ENCODE assay signal across 1 cellular context in the genomic region with DNA sequence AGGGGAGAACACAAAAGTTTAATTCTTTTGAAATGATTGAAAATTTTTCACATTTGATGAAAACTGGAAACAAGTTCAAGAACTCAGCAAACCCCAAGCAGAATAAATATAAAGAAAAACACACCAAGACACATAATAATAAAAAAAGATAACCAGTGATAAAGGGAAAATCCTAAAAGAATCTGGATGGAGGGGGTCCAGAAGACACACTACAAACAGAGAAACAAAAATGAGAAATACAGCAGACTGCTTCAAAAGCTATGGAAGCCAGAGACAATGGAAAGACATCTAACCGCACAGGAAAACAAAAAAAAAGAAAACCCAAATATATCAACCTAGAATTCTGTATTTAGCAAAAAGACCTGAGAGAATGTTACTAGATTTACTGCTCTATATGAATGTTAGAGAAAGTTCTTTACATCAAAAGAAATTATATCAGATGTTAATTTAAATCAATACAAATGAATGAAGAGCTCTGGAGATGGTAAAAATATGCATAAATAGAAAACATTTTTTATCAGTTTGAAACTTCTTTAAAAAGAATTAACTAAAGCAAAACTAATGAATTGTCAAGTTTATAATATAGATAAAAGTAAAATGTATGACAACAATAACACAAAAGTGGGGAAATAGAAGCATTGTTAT.
TF ChIP-seq lines count a peak whose summit lies in the region.

No MANE protein-coding gene starts in this region.

TF ChIP-seq in GM12878, 131 proteins besides CTCF, POLR2A, EP300 and RAD21 (continued from another document):
- TF ChIP-seq BCLAF1 (IDR thresholded peaks at IDR 0.05) (no peak), CBX5 (IDR thresholded peaks at IDR 0.05; ENCODE audit: low read depth) (peak; percentile 91; the same call in 1 of the 2 replicates)
